In the genomic region with DNA sequence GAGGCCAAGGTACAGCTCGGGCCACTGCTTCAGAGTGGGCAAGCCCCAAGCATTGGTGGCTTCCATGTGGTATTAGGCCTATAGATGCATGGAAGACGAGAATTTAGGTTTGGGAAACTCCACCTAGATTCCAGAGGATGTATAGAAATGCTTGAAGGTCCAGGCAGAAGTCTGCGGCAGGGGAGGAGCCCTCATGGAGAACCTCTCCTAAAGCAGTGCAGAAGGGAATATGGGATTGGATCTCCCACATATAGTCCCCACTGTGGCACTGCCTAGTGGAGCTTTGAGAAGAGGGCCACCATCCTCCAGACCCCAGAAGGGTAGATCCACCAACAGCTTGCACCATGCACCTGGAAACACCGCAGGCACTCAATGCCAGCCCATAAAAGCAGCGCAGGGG, we compare ENCODE assay signal across 16 cellular contexts.
"Had no signal": no experiment of that assay in that cellular context is flagged by ENCODE, and none has a peak within 500 bp of the region (broad histone marks: within the 10 kb centered on the region; RNA-seq: fewer than 3 reads in every experiment).

No MANE protein-coding gene starts in this region.

- DNase-seq: activated CD4-positive, alpha-beta T cell treated with anti-CD3 and anti-CD28 coated beads, Interleukin-2, amount 50 U/mL, for 4 hours; activated gamma-delta T cell treated with Interleukin-2 at 50 U/mL for 16 hours; activated naive CD8-positive, alpha-beta T cell treated with anti-CD3 and anti-CD28 coated beads for 36 hours; amygdala; dermis blood vessel endothelial cell; foreskin melanocyte; glutamatergic neuron; hypothalamus; left lung; occipital lobe; posterior cingulate gyrus; sigmoid colon; stimulated activated CD4-positive, alpha-beta T cell treated with anti-CD3 and anti-CD28 coated beads, Interleukin-4, amount 100 ng/mL, for 24 hours; stomach; trophoblast cell had no signal

- ATAC-seq: left lung; stimulated activated effector memory CD8-positive, alpha-beta T cell treated with anti-CD3 and anti-CD28 coated beads, Interleukin-12 subunit alpha, Interleukin-12 subunit beta, amount 100 ng/mL, for 72 hours had no signal
